24 cellular contexts compared by ENCODE assay signal in genomic region chr11:36238881-36239280, GRCh38. TPM values are rescaled to one million over a fixed set of nuclear protein-coding genes. Genes with fewer than 3 reads are reported as not detected.
"Had no signal": no experiment of that assay in that cellular context is flagged by ENCODE, and none has a peak within 500 bp of the region (broad histone marks: within the 10 kb centered on the region; RNA-seq: fewer than 3 reads in every experiment).

No MANE protein-coding gene starts in this region.

- H3K9me3 Mint-ChIP-seq: activated CD4-positive, alpha-beta T cell treated with anti-CD3 and anti-CD28 coated beads, Interleukin-2, amount 10 ng/mL, durations not matched to agents 24 days and 14 days; activated naive CD4-positive, alpha-beta T cell treated with anti-CD3 and anti-CD28 coated beads, Interleukin-2, amount 10 ng/mL, durations not matched to agents 7 days and 5 days; activated naive CD8-positive, alpha-beta T cell treated with anti-CD3 and anti-CD28 coated beads for 36 hours; activated T-cell treated with anti-CD3 and anti-CD28 coated beads, Interleukin-2, amount 50 U/mL, for 72 hours; activated T-helper 2 cell treated with anti-CD3 and anti-CD28 coated beads, Interferon-gamma antibody, Interleukin-2, Interleukin-4, amounts not matched to agents 10 μg/mL and 5 μg/mL and 100 μg/mL, durations not matched to agents 14 hours and 24 hours and 36 hours; T-cell had no signal

- H3K27me3 Mint-ChIP-seq: activated CD4-positive, alpha-beta T cell treated with anti-CD3 and anti-CD28 coated beads, Interleukin-2, amount 10 ng/mL, durations not matched to agents 24 days and 14 days had no signal

- H3K4me3 Mint-ChIP-seq: activated B cell treated with CpG ODN at 0.5 μM for 24 hours; activated CD4-positive, alpha-beta T cell treated with anti-CD3 and anti-CD28 coated beads, Interleukin-2, amount 10 ng/mL, durations not matched to agents 24 days and 14 days; activated naive CD4-positive, alpha-beta T cell treated with anti-CD3 and anti-CD28 coated beads, Interleukin-2, amount 10 ng/mL, durations not matched to agents 7 days and 5 days; activated naive CD8-positive, alpha-beta T cell treated with anti-CD3 and anti-CD28 coated beads for 36 hours; activated T-cell treated with anti-CD3 and anti-CD28 coated beads, Interleukin-2, amount 50 U/mL, for 72 hours; T-cell had no signal

- ATAC-seq: activated T-cell treated with anti-CD3 and anti-CD28 coated beads, Interleukin-2, amount 50 U/mL, for 72 hours; Right ventricle myocardium inferior; T-cell had no signal

- H3K36me3 Mint-ChIP-seq: activated naive CD4-positive, alpha-beta T cell treated with anti-CD3 and anti-CD28 coated beads, Interleukin-2, amount 10 ng/mL, durations not matched to agents 7 days and 5 days; activated naive CD8-positive, alpha-beta T cell treated with anti-CD3 and anti-CD28 coated beads for 36 hours; T-cell had no signal

- H3K27ac Mint-ChIP-seq: activated B cell treated with CpG ODN at 0.5 μM for 24 hours; activated CD4-positive, alpha-beta T cell treated with anti-CD3 and anti-CD28 coated beads, Interleukin-2, amount 10 ng/mL, durations not matched to agents 24 days and 14 days; activated naive CD4-positive, alpha-beta T cell treated with anti-CD3 and anti-CD28 coated beads, Interleukin-2, amount 10 ng/mL, durations not matched to agents 7 days and 5 days; activated naive CD8-positive, alpha-beta T cell treated with anti-CD3 and anti-CD28 coated beads for 36 hours; activated T-cell treated with anti-CD3 and anti-CD28 coated beads, Interleukin-2, amount 50 U/mL, for 72 hours; activated T-helper 2 cell treated with anti-CD3 and anti-CD28 coated beads, Interferon-gamma antibody, Interleukin-2, Interleukin-4, amounts not matched to agents 10 μg/mL and 5 μg/mL and 100 μg/mL, durations not matched to agents 14 hours and 24 hours and 36 hours; T-cell had no signal

- DNase-seq: activated B cell treated with CpG ODN at 0.5 μM for 24 hours; activated CD4-positive, alpha-beta T cell treated with anti-CD3 and anti-CD28 coated beads for 1 hour; activated CD4-positive, alpha-beta T cell treated with anti-CD3 and anti-CD28 coated beads, Interleukin-2, amount 10 ng/mL, durations not matched to agents 24 days and 14 days; activated CD4-positive, alpha-beta T cell treated with anti-CD3 and anti-CD28 coated beads, Interleukin-2, amount 50 U/mL, for 48 hours; activated gamma-delta T cell treated with Interleukin-2 at 50 U/mL for 16 hours; activated naive CD4-positive, alpha-beta T cell treated with anti-CD3 and anti-CD28 coated beads, Interleukin-2, amount 10 ng/mL, durations not matched to agents 7 days and 5 days; activated naive CD8-positive, alpha-beta T cell treated with anti-CD3 and anti-CD28 coated beads for 36 hours; activated T-cell treated with anti-CD3 and anti-CD28 coated beads for 4 hours; activated T-cell treated with anti-CD3 and anti-CD28 coated beads, Interleukin-2, amount 50 U/mL, for 72 hours; adrenal gland; aorta; MM.1S; NCI-H1105 treated with DMSO at 0.1 percent for 48 hours; NCI-H1436 treated with DMSO at 0.1 percent for 48 hours; NCI-H1930; NCI-H2227 treated with DMSO at 0.1 percent for 48 hours; NCI-H82; RPMI8226; T-cell; T-helper 2 cell; T1000 had no signal

- H3K4me1 Mint-ChIP-seq: activated B cell treated with CpG ODN at 0.5 μM for 24 hours; activated CD4-positive, alpha-beta T cell treated with anti-CD3 and anti-CD28 coated beads, Interleukin-2, amount 10 ng/mL, durations not matched to agents 24 days and 14 days; activated naive CD4-positive, alpha-beta T cell treated with anti-CD3 and anti-CD28 coated beads, Interleukin-2, amount 10 ng/mL, durations not matched to agents 7 days and 5 days; activated naive CD8-positive, alpha-beta T cell treated with anti-CD3 and anti-CD28 coated beads for 36 hours; T-cell had no signal

RNA-seq across cellular contexts. Expression of gene PRR5L, which starts 57.2 kb away (rescaled TPM):
- total RNA-seq: OCI-LY7 had no signal
